ENCODE assay signal across 23 cellular contexts in the genomic region with DNA sequence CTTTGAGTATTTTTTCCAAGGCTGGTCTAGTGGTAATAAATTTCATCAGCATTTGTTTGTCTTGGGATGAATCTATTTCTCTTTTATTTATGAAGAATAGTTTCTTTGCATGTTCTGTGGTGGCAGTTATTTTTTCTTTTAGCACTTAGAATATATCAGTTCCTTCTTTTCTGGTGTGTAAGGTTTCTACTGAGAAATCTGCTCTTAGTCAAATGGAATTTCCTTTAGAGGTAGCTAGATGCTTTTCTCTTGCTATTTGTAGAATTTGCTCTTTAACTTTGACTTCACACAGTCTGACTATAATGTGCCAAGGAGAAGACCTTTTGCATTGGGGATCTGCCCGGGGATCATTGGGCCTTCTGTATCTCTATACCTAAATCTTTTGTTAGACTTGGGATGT.
"Had no signal": no experiment of that assay in that cellular context is flagged by ENCODE, and none has a peak within 500 bp of the region (broad histone marks: within the 10 kb centered on the region; RNA-seq: fewer than 3 reads in every experiment).

No MANE protein-coding gene starts in this region.

- H3K27ac ChIP-seq: Peyer's patch, RWPE1, SJCRH30, VCaP had no signal

- H3K4me1 Mint-ChIP-seq: activated naive CD4-positive, alpha-beta T cell treated with anti-CD3 and anti-CD28 coated beads, Interleukin-2, amount 50 U/mL, for 24 hours had no signal

- H3K4me2 ChIP-seq: SK-N-SH had no signal

- H3K4me1 ChIP-seq: Peyer's patch, SJCRH30 had no signal

- H3K36me3 ChIP-seq: Peyer's patch, SJCRH30 had no signal

- DNase-seq: activated CD4-positive, alpha-beta memory T cell treated with anti-CD3 and anti-CD28 coated beads, Interleukin-2, amount 10 ng/mL, durations not matched to agents 7 days and 5 days; activated CD4-positive, alpha-beta T cell treated with anti-CD3 and anti-CD28 coated beads for 36 hours; activated CD4-positive, alpha-beta T cell treated with anti-CD3 and anti-CD28 coated beads, Interleukin-2, amount 50 U/mL, for 1 hour; activated T-cell treated with anti-CD3 and anti-CD28 coated beads for 4 hours; aorta; central memory CD4-positive, alpha-beta T cell; Kasumi-1; KBM-7; NCI-H1105; NCI-H1436 treated with DMSO at 0.1 percent for 48 hours; NCI-H187; NCI-H2081; NCI-H2227 treated with DMSO at 0.1 percent for 48 hours; NCI-H526 treated with DMSO at 0.1 percent for 48 hours; NCI-H82; Peyer's patch; Right ventricle myocardium superior; SJCRH30; SK-N-SH; T-helper 1 cell had no signal

- H3K36me3 Mint-ChIP-seq: activated naive CD4-positive, alpha-beta T cell treated with anti-CD3 and anti-CD28 coated beads, Interleukin-2, amount 50 U/mL, for 24 hours had no signal

- H3K9me3 ChIP-seq: Peyer's patch, SJCRH30, SK-N-SH had no signal

- ATAC-seq: activated CD4-positive, alpha-beta T cell treated with anti-CD3 and anti-CD28 coated beads for 36 hours had no signal

- H3K9ac ChIP-seq: SK-N-SH had no signal

- H3K27me3 ChIP-seq: Peyer's patch, SJCRH30 had no signal

- H3K27ac Mint-ChIP-seq: activated CD4-positive, alpha-beta memory T cell treated with anti-CD3 and anti-CD28 coated beads, Interleukin-2, amount 10 ng/mL, durations not matched to agents 7 days and 5 days; activated CD4-positive, alpha-beta T cell treated with anti-CD3 and anti-CD28 coated beads for 36 hours; activated naive CD4-positive, alpha-beta T cell treated with anti-CD3 and anti-CD28 coated beads, Interleukin-2, amount 50 U/mL, for 24 hours had no signal

- H3K9me3 Mint-ChIP-seq: activated CD4-positive, alpha-beta memory T cell treated with anti-CD3 and anti-CD28 coated beads, Interleukin-2, amount 10 ng/mL, durations not matched to agents 7 days and 5 days had no signal

- H3K4me3 ChIP-seq: Peyer's patch, SJCRH30 had no signal

- H3K4me3 Mint-ChIP-seq: activated CD4-positive, alpha-beta memory T cell treated with anti-CD3 and anti-CD28 coated beads, Interleukin-2, amount 10 ng/mL, durations not matched to agents 7 days and 5 days; activated CD4-positive, alpha-beta T cell treated with anti-CD3 and anti-CD28 coated beads for 36 hours; activated naive CD4-positive, alpha-beta T cell treated with anti-CD3 and anti-CD28 coated beads, Interleukin-2, amount 50 U/mL, for 24 hours had no signal
